In genomic region chr5:173234129-173234793, GRCh38 we compare ENCODE assay signal across 12 cellular contexts. TPM values are rescaled to one million over a fixed set of nuclear protein-coding genes. Genes with fewer than 3 reads are reported as not detected.
DNase-seq lines count a peak whose midpoint lies in the region; ATAC-seq and TF ChIP-seq lines count a peak whose summit lies in the region.
"Had no signal": no experiment of that assay in that cellular context is flagged by ENCODE, and none has a peak within 500 bp of the region (broad histone marks: within the 10 kb centered on the region; RNA-seq: fewer than 3 reads in every experiment).

No MANE protein-coding gene starts in this region.

- H3K27ac Mint-ChIP-seq in activated naive CD4-positive, alpha-beta T cell treated with anti-CD3 and anti-CD28 coated beads, Interleukin-2, amount 50 U/mL, for 24 hours, result peak overlapping the region; percentile 35
- H3K27ac Mint-ChIP-seq in stimulated activated memory B cell treated with anti-CD40 and anti-IgM and Interleukin-4, amounts not matched to agents 10 μg/mL and 1 μg/mL and 100 μg/mL, for 72 hours, result no peak overlapping the region

- no peak overlapping the region for H3K4me3 ChIP-seq in lower leg skin (ENCODE audit: low read depth, poor library complexity, severe bottlenecking)

- DNase-seq in activated naive CD4-positive, alpha-beta T cell treated with anti-CD3 and anti-CD28 coated beads, Interleukin-2, amount 50 U/mL, for 16 hours, result no peak
- DNase-seq in RKO (ENCODE audit: low spot score) (peak; percentile 37), left ventricle myocardium superior (peak; percentile 53), lower leg skin (ENCODE audit: low spot score in 2 of 2) (no peak)
- DNase-seq: CD8-positive, alpha-beta memory T cell; KG1 had no signal

- no peaks in the 10 kb centered on the region for H3K9me3 Mint-ChIP-seq in activated naive CD4-positive, alpha-beta T cell treated with anti-CD3 and anti-CD28 coated beads, Interleukin-2, amount 50 U/mL, for 24 hours
- H3K9me3 Mint-ChIP-seq in stimulated activated memory B cell treated with anti-CD40 and anti-IgM and Interleukin-4, amounts not matched to agents 10 μg/mL and 1 μg/mL and 100 μg/mL, for 72 hours, result no peaks in the 10 kb centered on the region

- no peak for TF ChIP-seq POLR2A in lower leg skin (IDR thresholded peaks at IDR 0.05)

- intact Hi-C loops in left ventricle myocardium superior (cut with micrococcal nuclease) (no loop called here), lower leg skin (cut with DNase I; ENCODE audit: low total_unique reads) (no loop called here)

- 17 to 19% methylated on average over 33 of the region's 33 CpGs for WGBS in lower leg skin, 2 donors

- H3K27me3 Mint-ChIP-seq in activated naive CD4-positive, alpha-beta T cell treated with anti-CD3 and anti-CD28 coated beads, Interleukin-2, amount 50 U/mL, for 24 hours, result peaks cover 69% of the 10 kb centered on the region
- H3K27me3 Mint-ChIP-seq in stimulated activated memory B cell treated with anti-CD40 and anti-IgM and Interleukin-4, amounts not matched to agents 10 μg/mL and 1 μg/mL and 100 μg/mL, for 72 hours, result peaks cover 97% of the 10 kb centered on the region

- no peak for ATAC-seq in left ventricle myocardium superior
- no peak for ATAC-seq in stimulated activated memory B cell treated with anti-CD40 and anti-IgM and Interleukin-4, amounts not matched to agents 10 μg/mL and 1 μg/mL and 100 μg/mL, for 72 hours
- ATAC-seq in GM21619 (IDR thresholded peaks at IDR 0.05; ENCODE audit: unreplicated experiment), result no peak
- ATAC-seq in HG03565 (IDR thresholded peaks at IDR 0.05; ENCODE audit: unreplicated experiment), result no peak

- H3K4me1 Mint-ChIP-seq in activated naive CD4-positive, alpha-beta T cell treated with anti-CD3 and anti-CD28 coated beads, Interleukin-2, amount 50 U/mL, for 24 hours, result peaks cover 55% of the 10 kb centered on the region
- peaks cover 47% of the 10 kb centered on the region for H3K4me1 Mint-ChIP-seq in stimulated activated memory B cell treated with anti-CD40 and anti-IgM and Interleukin-4, amounts not matched to agents 10 μg/mL and 1 μg/mL and 100 μg/mL, for 72 hours

- TF ChIP-seq CTCF in lower leg skin (IDR thresholded peaks at IDR 0.05), result no peak

- H3K4me3 Mint-ChIP-seq in activated naive CD4-positive, alpha-beta T cell treated with anti-CD3 and anti-CD28 coated beads, Interleukin-2, amount 50 U/mL, for 24 hours, result peak overlapping the region; percentile 61
- peak overlapping the region; percentile 36 for H3K4me3 Mint-ChIP-seq in stimulated activated memory B cell treated with anti-CD40 and anti-IgM and Interleukin-4, amounts not matched to agents 10 μg/mL and 1 μg/mL and 100 μg/mL, for 72 hours

- H3K36me3 Mint-ChIP-seq in activated naive CD4-positive, alpha-beta T cell treated with anti-CD3 and anti-CD28 coated beads, Interleukin-2, amount 50 U/mL, for 24 hours, result no peaks in the 10 kb centered on the region
- no peaks in the 10 kb centered on the region for H3K36me3 Mint-ChIP-seq in stimulated activated memory B cell treated with anti-CD40 and anti-IgM and Interleukin-4, amounts not matched to agents 10 μg/mL and 1 μg/mL and 100 μg/mL, for 72 hours
- H3K36me3 Mint-ChIP-seq: CD8-positive, alpha-beta memory T cell had no signal

RNA-seq across cellular contexts. Expression of gene NKX2-5, which starts 0.7 kb away (rescaled TPM):
- total RNA-seq in left ventricle myocardium superior (285 TPM), lower leg skin (not detected)
- total RNA-seq: kidney epithelial cell, renal cortical epithelial cell had no signal

Comparison
In these comparisons a context has a peak if more than half of its experiments do, and no peak if none do; other contexts are left out.
1. DNase-seq: peak in RKO (single experiment) and left ventricle myocardium superior (single experiment); none in activated naive CD4-positive, alpha-beta T cell treated with anti-CD3 and anti-CD28 coated beads, Interleukin-2, amount 50 U/mL, for 16 hours (single experiment) and lower leg skin (0 of 2).
2. RNA of gene NKX2-5, which starts 0.7 kb away (total RNA-seq): 285 TPM in left ventricle myocardium superior (single experiment); not detected in lower leg skin; every median in the first group is over 100 times any median in the second.